1 cellular context compared by ENCODE assay signal in genomic region chr16:69761983-69762842, GRCh38.
TF ChIP-seq lines count a peak whose summit lies in the region.

Gene WWP2, plus strand, starts transcription at chr16:69762332. Its CDS starts 24,679 bp downstream, at chr16:69787011.

TF ChIP-seq in HepG2, 621 proteins besides CTCF, POLR2A, EP300 and RAD21 (continued from another document and continues in another):
- peak; percentile 59 for TF ChIP-seq ZBTB14 (CRISPR knock-in tag; IDR thresholded peaks at IDR 0.05)
- TF ChIP-seq SP1 (IDR thresholded peaks at IDR 0.05), result no peak
- TF ChIP-seq SP1 (CRISPR knock-in tag; IDR thresholded peaks at IDR 0.05), result peak; percentile 47; the same call in 1 of the 2 replicates
- TF ChIP-seq SKIL (CRISPR knock-in tag; IDR thresholded peaks at IDR 0.05; ENCODE audit: borderline replicate concordance), result 0 out of 2 replicates have a peak, but pooled peaks have one; percentile 31
- TF ChIP-seq ZNF792 (CRISPR knock-in tag; IDR thresholded peaks at IDR 0.05), result peak; percentile 36; the same call in 1 of the 2 replicates
- TF ChIP-seq ZNF891 (CRISPR knock-in tag; IDR thresholded peaks at IDR 0.05), result peak; percentile 91
- TF ChIP-seq ZNF234 (CRISPR knock-in tag; conservative IDR thresholded peaks at IDR 0.05), result 0 out of 2 replicates have a peak, but pooled peaks have one; percentile 51
- TF ChIP-seq, protein P1, sequence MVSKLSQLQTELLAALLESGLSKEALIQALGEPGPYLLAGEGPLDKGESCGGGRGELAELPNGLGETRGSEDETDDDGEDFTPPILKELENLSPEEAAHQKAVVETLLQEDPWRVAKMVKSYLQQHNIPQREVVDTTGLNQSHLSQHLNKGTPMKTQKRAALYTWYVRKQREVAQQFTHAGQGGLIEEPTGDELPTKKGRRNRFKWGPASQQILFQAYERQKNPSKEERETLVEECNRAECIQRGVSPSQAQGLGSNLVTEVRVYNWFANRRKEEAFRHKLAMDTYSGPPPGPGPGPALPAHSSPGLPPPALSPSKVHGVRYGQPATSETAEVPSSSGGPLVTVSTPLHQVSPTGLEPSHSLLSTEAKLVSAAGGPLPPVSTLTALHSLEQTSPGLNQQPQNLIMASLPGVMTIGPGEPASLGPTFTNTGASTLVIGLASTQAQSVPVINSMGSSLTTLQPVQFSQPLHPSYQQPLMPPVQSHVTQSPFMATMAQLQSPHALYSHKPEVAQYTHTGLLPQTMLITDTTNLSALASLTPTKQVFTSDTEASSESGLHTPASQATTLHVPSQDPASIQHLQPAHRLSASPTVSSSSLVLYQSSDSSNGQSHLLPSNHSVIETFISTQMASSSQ (IDR thresholded peaks at IDR 0.05; ENCODE audit: low read depth), result no peak
- TF ChIP-seq, protein P1 (CRISPR knock-in tag; IDR thresholded peaks at IDR 0.05; ENCODE audit: borderline replicate concordance), result no peak; the same call in 1 of the 2 replicates
- 0 out of 2 replicates have a peak, but pooled peaks have one; percentile 6 for TF ChIP-seq GPN1 (CRISPR knock-in tag; IDR thresholded peaks at IDR 0.05; ENCODE audit: borderline replicate concordance)
- peak; percentile 80 for TF ChIP-seq SPEN (CRISPR knock-in tag; IDR thresholded peaks at IDR 0.05; ENCODE audit: low read depth)
- 0 out of 2 replicates have a peak, but pooled peaks have one; percentile 27 for TF ChIP-seq PBX3 (CRISPR knock-in tag; IDR thresholded peaks at IDR 0.05; ENCODE audit: borderline replicate concordance)
- TF ChIP-seq ISL2 (CRISPR knock-in tag; IDR thresholded peaks at IDR 0.05), result peak; percentile 75; the same call in 1 of the 2 replicates
- TF ChIP-seq ZNF549 (CRISPR knock-in tag; IDR thresholded peaks at IDR 0.05), result no peak
- 0 out of 2 replicates have a peak, but pooled peaks have one; percentile 33 for TF ChIP-seq ZNF329 (CRISPR knock-in tag; IDR thresholded peaks at IDR 0.05; ENCODE audit: low read depth)
- TF ChIP-seq ZNF335 (CRISPR knock-in tag; IDR thresholded peaks at IDR 0.05), result 0 out of 2 replicates have a peak, but pooled peaks have one; percentile 69
- peak; percentile 79 for TF ChIP-seq YEATS4 (CRISPR knock-in tag; IDR thresholded peaks at IDR 0.05; ENCODE audit: borderline replicate concordance)
- no peak for TF ChIP-seq ZNF83 (CRISPR knock-in tag; IDR thresholded peaks at IDR 0.05; ENCODE audit: borderline replicate concordance)
- peak; percentile 73; the same call in 1 of the 2 replicates for TF ChIP-seq TOPORS (CRISPR knock-in tag; IDR thresholded peaks at IDR 0.05)
- peak; percentile 53; the same call in 1 of the 2 replicates for TF ChIP-seq KDM5B (CRISPR knock-in tag; IDR thresholded peaks at IDR 0.05; ENCODE audit: borderline replicate concordance)
- TF ChIP-seq, protein P2, sequence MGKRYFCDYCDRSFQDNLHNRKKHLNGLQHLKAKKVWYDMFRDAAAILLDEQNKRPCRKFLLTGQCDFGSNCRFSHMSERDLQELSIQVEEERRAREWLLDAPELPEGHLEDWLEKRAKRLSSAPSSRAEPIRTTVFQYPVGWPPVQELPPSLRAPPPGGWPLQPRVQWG (CRISPR knock-in tag; IDR thresholded peaks at IDR 0.05; ENCODE audit: borderline replicate concordance, low read depth), result no peak
- TF ChIP-seq, protein P3, sequence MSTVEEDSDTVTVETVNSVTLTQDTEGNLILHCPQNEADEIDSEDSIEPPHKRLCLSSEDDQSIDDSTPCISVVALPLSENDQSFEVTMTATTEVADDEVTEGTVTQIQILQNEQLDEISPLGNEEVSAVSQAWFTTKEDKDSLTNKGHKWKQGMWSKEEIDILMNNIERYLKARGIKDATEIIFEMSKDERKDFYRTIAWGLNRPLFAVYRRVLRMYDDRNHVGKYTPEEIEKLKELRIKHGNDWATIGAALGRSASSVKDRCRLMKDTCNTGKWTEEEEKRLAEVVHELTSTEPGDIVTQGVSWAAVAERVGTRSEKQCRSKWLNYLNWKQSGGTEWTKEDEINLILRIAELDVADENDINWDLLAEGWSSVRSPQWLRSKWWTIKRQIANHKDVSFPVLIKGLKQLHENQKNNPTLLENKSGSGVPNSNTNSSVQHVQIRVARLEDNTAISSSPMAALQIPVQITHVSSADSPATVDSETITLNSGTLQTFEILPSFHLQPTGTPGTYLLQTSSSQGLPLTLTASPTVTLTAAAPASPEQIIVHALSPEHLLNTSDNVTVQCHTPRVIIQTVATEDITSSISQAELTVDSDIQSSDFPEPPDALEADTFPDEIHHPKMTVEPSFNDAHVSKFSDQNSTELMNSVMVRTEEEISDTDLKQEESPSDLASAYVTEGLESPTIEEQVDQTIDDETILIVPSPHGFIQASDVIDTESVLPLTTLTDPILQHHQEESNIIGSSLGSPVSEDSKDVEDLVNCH (CRISPR knock-in tag; IDR thresholded peaks at IDR 0.05), result no peak
- no peak for TF ChIP-seq SP140L (CRISPR knock-in tag; IDR thresholded peaks at IDR 0.05; ENCODE audit: borderline replicate concordance)
- TF ChIP-seq ERF (CRISPR knock-in tag; IDR thresholded peaks at IDR 0.05), result peak; percentile 83; the same call in 1 of the 2 replicates
- TF ChIP-seq YY1 (IDR thresholded peaks at IDR 0.05; ENCODE audit: insufficient read depth, insufficient replicate concordance, low read depth, low read length), result peak; percentile 52
- peak; percentile 95 for TF ChIP-seq RBFOX2 (IDR thresholded peaks at IDR 0.05; ENCODE audit: low read depth, low read length)
- no peak for TF ChIP-seq ZNF256 (CRISPR knock-in tag; conservative IDR thresholded peaks at IDR 0.05)
- TF ChIP-seq YEATS2 (CRISPR knock-in tag; IDR thresholded peaks at IDR 0.05; ENCODE audit: borderline replicate concordance), result peak; percentile 82
- peak; percentile 97 for TF ChIP-seq ELF4 (CRISPR knock-in tag; IDR thresholded peaks at IDR 0.05; ENCODE audit: borderline replicate concordance)
- no peak for TF ChIP-seq ZNF496 (CRISPR knock-in tag; IDR thresholded peaks at IDR 0.05; ENCODE audit: insufficient replicate concordance)
- 0 out of 2 replicates have a peak, but pooled peaks have one; percentile 60 for TF ChIP-seq KLF9 (CRISPR knock-in tag; IDR thresholded peaks at IDR 0.05; ENCODE audit: low read depth)
- TF ChIP-seq ZNF331 (CRISPR knock-in tag; IDR thresholded peaks at IDR 0.05), result peak; percentile 74
- TF ChIP-seq, protein P4, sequence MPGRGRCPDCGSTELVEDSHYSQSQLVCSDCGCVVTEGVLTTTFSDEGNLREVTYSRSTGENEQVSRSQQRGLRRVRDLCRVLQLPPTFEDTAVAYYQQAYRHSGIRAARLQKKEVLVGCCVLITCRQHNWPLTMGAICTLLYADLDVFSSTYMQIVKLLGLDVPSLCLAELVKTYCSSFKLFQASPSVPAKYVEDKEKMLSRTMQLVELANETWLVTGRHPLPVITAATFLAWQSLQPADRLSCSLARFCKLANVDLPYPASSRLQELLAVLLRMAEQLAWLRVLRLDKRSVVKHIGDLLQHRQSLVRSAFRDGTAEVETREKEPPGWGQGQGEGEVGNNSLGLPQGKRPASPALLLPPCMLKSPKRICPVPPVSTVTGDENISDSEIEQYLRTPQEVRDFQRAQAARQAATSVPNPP (CRISPR knock-in tag; IDR thresholded peaks at IDR 0.05), result 0 out of 2 replicates have a peak, but pooled peaks have one; percentile 36
- TF ChIP-seq, protein P5, sequence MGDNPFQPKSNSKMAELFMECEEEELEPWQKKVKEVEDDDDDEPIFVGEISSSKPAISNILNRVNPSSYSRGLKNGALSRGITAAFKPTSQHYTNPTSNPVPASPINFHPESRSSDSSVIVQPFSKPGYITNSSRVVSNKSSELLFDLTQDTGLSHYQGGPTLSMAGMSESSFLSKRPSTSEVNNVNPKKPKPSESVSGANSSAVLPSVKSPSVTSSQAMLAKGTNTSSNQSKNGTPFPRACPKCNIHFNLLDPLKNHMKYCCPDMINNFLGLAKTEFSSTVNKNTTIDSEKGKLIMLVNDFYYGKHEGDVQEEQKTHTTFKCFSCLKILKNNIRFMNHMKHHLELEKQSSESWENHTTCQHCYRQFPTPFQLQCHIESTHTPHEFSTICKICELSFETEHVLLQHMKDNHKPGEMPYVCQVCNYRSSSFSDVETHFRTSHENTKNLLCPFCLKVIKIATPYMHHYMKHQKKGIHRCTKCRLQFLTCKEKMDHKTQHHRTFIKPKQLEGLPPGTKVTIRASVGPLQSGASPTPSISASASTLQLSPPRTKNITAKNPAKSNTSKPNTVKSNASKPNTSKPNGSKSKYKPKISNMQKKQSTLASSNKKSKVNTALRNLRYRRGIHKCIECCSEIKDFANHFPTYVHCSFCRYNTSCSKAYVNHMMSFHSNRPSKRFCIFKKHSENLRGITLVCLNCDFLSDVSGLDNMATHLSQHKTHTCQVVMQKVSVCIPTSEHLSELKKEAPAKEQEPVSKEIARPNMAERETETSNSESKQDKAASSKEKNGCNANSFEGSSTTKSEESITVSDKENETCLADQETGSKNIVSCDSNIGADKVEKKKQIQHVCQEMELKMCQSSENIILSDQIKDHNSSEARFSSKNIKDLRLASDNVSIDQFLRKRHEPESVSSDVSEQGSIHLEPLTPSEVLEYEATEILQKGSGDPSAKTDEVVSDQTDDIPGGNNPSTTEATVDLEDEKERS (CRISPR knock-in tag; IDR thresholded peaks at IDR 0.05), result no peak
- 0 out of 2 replicates have a peak, but pooled peaks have one; percentile 29 for TF ChIP-seq REPIN1 (CRISPR knock-in tag; IDR thresholded peaks at IDR 0.05; ENCODE audit: borderline replicate concordance, low read depth)
- peak; percentile 97 for TF ChIP-seq PHF8 (CRISPR knock-in tag; IDR thresholded peaks at IDR 0.05)
- peak; percentile 85 for TF ChIP-seq ZNF607 (CRISPR knock-in tag; IDR thresholded peaks at IDR 0.05; ENCODE audit: borderline replicate concordance)
- TF ChIP-seq, protein P6, sequence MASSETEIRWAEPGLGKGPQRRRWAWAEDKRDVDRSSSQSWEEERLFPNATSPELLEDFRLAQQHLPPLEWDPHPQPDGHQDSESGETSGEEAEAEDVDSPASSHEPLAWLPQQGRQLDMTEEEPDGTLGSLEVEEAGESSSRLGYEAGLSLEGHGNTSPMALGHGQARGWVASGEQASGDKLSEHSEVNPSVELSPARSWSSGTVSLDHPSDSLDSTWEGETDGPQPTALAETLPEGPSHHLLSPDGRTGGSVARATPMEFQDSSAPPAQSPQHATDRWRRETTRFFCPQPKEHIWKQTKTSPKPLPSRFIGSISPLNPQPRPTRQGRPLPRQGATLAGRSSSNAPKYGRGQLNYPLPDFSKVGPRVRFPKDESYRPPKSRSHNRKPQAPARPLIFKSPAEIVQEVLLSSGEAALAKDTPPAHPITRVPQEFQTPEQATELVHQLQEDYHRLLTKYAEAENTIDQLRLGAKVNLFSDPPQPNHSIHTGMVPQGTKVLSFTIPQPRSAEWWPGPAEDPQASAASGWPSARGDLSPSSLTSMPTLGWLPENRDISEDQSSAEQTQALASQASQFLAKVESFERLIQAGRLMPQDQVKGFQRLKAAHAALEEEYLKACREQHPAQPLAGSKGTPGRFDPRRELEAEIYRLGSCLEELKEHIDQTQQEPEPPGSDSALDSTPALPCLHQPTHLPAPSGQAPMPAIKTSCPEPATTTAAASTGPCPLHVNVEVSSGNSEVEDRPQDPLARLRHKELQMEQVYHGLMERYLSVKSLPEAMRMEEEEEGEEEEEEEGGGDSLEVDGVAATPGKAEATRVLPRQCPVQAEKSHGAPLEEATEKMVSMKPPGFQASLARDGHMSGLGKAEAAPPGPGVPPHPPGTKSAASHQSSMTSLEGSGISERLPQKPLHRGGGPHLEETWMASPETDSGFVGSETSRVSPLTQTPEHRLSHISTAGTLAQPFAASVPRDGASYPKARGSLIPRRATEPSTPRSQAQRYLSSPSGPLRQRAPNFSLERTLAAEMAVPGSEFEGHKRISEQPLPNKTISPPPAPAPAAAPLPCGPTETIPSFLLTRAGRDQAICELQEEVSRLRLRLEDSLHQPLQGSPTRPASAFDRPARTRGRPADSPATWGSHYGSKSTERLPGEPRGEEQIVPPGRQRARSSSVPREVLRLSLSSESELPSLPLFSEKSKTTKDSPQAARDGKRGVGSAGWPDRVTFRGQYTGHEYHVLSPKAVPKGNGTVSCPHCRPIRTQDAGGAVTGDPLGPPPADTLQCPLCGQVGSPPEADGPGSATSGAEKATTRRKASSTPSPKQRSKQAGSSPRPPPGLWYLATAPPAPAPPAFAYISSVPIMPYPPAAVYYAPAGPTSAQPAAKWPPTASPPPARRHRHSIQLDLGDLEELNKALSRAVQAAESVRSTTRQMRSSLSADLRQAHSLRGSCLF (CRISPR knock-in tag; IDR thresholded peaks at IDR 0.05; ENCODE audit: borderline replicate concordance), result peak; percentile 40; the same call in 1 of the 2 replicates
